16 cellular contexts compared by ENCODE assay signal in genomic region chr12:52165096-52165855, GRCh38. TPM values are rescaled to one million over a fixed set of nuclear protein-coding genes. Genes with fewer than 3 reads are reported as not detected.
DNase-seq lines count a peak whose midpoint lies in the region; ATAC-seq, FAIRE-seq and TF ChIP-seq lines count a peak whose summit lies in the region.
"Had no signal": no experiment of that assay in that cellular context is flagged by ENCODE, and none has a peak within 500 bp of the region (broad histone marks: within the 10 kb centered on the region; RNA-seq: fewer than 3 reads in every experiment).

No MANE protein-coding gene starts in this region.

- H4K8ac ChIP-seq in trophoblast cell (ENCODE audit: low read depth, low read length) = peak overlapping the region; percentile 40

- no peaks in the 10 kb centered on the region for H3F3A ChIP-seq in GM23338 (replicated peaks; ENCODE audit: low read depth)

- H2AK5ac ChIP-seq in trophoblast cell (ENCODE audit: low read length) = peak overlapping the region; percentile 90

- H2BK120ac ChIP-seq in trophoblast cell (ENCODE audit: insufficient read depth, low read length, poor library complexity) = peak overlapping the region; percentile 89

- DNase-seq in GM23338 (ENCODE audit: low spot score) (no peak), NOMO-1 (lab: John Stamatoyannopoulos, UW; ENCODE audit: unreplicated experiment in 2 of 2) (peak; percentile 56 to 57), astrocyte (ENCODE audit: low read depth) (no peak), trophoblast cell (peak; percentile 31 to 48), natural killer cell (no peak), GM12891 (ENCODE audit: insufficient read length, low spot score) (no peak), NCI-H748 (lab: John Stamatoyannopoulos, UW; ENCODE audit: unreplicated experiment) (no peak)
- no peak for DNase-seq in activated effector memory CD4-positive, alpha-beta T cell treated with anti-CD3 and anti-CD28 coated beads, Interleukin-2, amount 50 U/mL, for 16 hours
- DNase-seq: cerebellar nuclear complex, DMS153, left colon, NCI-H82, psoas muscle, SK-N-SH, tibial artery had no signal

- no peaks in the 10 kb centered on the region for H3K9me2 ChIP-seq in GM23338 (ENCODE audit: insufficient read depth)
- H3K9me2 ChIP-seq: SK-N-SH had no signal

- H4K91ac ChIP-seq in trophoblast cell (ENCODE audit: low read depth, low read length) = peak overlapping the region; percentile 92

- H2BK12ac ChIP-seq in trophoblast cell (ENCODE audit: low read length) = peak overlapping the region; percentile 50

- H3K27ac ChIP-seq in GM23338 (ENCODE audit: low read depth) = no peak overlapping the region
- no peak overlapping the region for H3K27ac ChIP-seq in astrocyte (ENCODE audit: low read depth, low read length)
- peak overlapping the region; percentile 40 for H3K27ac ChIP-seq in trophoblast cell (ENCODE audit: low read depth, low read length)
- H3K27ac ChIP-seq: psoas muscle, tibial artery had no signal

- no peak overlapping the region for H3K23ac ChIP-seq in trophoblast cell (ENCODE audit: low read length)

- H3K27me3 Mint-ChIP-seq in GM23338 (ENCODE audit: insufficient read depth, low read depth, poor library complexity) = peaks cover 12% of the 10 kb centered on the region
- H3K27me3 Mint-ChIP-seq in astrocyte (ENCODE audit: low read depth, unreplicated experiment) = peaks cover 6% of the 10 kb centered on the region
- peaks cover 0 to 19% of the 10 kb centered on the region in 2 donors for H3K27me3 Mint-ChIP-seq in natural killer cell (ENCODE audit: low read depth in 2 of 2)

- peak overlapping the region; percentile 34 for H3K14ac ChIP-seq in trophoblast cell (ENCODE audit: low read length)

- H3K27me3 ChIP-seq in GM23338 (ENCODE audit: insufficient read depth) (no peaks in the 10 kb centered on the region), astrocyte (ENCODE audit: insufficient read depth, low read length) (no peaks in the 10 kb centered on the region), trophoblast cell (ENCODE audit: insufficient read depth, low read length) (no peaks in the 10 kb centered on the region)
- H3K27me3 ChIP-seq: tibial artery had no signal

- no peaks in the 10 kb centered on the region for H3K36me3 Mint-ChIP-seq in GM23338 (ENCODE audit: low read depth)
- H3K36me3 Mint-ChIP-seq in astrocyte (ENCODE audit: low read depth, unreplicated experiment) = no peaks in the 10 kb centered on the region
- H3K36me3 Mint-ChIP-seq in natural killer cell = no peaks in the 10 kb centered on the region

- ATAC-seq in GM23338 (no peak), natural killer cell (no peak)
- ATAC-seq: left colon, psoas muscle had no signal

- H3K4me3 ChIP-seq in GM23338 (no peak overlapping the region), astrocyte (ENCODE audit: insufficient read depth, low read depth, low read length) (no peak overlapping the region), trophoblast cell (ENCODE audit: low read depth, low read length) (no peak overlapping the region)
- H3K4me3 ChIP-seq: psoas muscle, tibial artery had no signal

- intact Hi-C loops in natural killer cell (cut with micrococcal nuclease) = no loop called here

- no peak overlapping the region for H3K4me3 Mint-ChIP-seq in GM23338
- no peak overlapping the region for H3K4me3 Mint-ChIP-seq in astrocyte (ENCODE audit: unreplicated experiment)
- no peak overlapping the region for H3K4me3 Mint-ChIP-seq in natural killer cell

- H2BK5ac ChIP-seq in trophoblast cell (ENCODE audit: low read depth, low read length, poor library complexity) = peak overlapping the region; percentile 75

- H3K27ac Mint-ChIP-seq in GM23338 (peak overlapping the region; percentile 60; the same call in 1 of the 2 replicates), astrocyte (ENCODE audit: unreplicated experiment) (peak overlapping the region; percentile 62), natural killer cell (no peak overlapping the region)

- H4K20me1 ChIP-seq in GM23338 (replicated peaks; ENCODE audit: insufficient read depth) (no peaks in the 10 kb centered on the region), astrocyte (ENCODE audit: insufficient read depth, low read length) (no peaks in the 10 kb centered on the region)

- peak overlapping the region; percentile 8 for H3K4ac ChIP-seq in trophoblast cell (ENCODE audit: low read depth, low read length)

- no peak for TF ChIP-seq POLR2A in GM12891 (IDR thresholded peaks at IDR 0.05; ENCODE audit: low read depth, low read length)

- peaks cover 14% of the 10 kb centered on the region for H3K4me1 Mint-ChIP-seq in GM23338
- peaks cover 28% of the 10 kb centered on the region for H3K4me1 Mint-ChIP-seq in astrocyte (ENCODE audit: low read depth, unreplicated experiment)
- peaks cover 10 to 11% of the 10 kb centered on the region in 2 donors for H3K4me1 Mint-ChIP-seq in natural killer cell

- H4K12ac ChIP-seq in trophoblast cell (ENCODE audit: low read depth, low read length) = no peak overlapping the region

- H3K4me2 ChIP-seq in GM23338 (no peak overlapping the region), astrocyte (ENCODE audit: low read length) (no peak overlapping the region), trophoblast cell (ENCODE audit: low read length) (no peak overlapping the region)
- H3K4me2 ChIP-seq: SK-N-SH had no signal

- TF ChIP-seq CTCF in GM23338 (conservative IDR thresholded peaks at IDR 0.05; ENCODE audit: low read depth in 2 of 2) = no peak
- no peak for TF ChIP-seq CTCF in astrocyte (IDR thresholded peaks at IDR 0.05; ENCODE audit: insufficient read depth, low read depth, low read length)
- TF ChIP-seq CTCF in natural killer cell (IDR thresholded peaks at IDR 0.05) = no peak

- H2AFZ ChIP-seq in GM23338 = peak overlapping the region; percentile 63; the same call in 1 of the 2 replicates
- H2AFZ ChIP-seq in astrocyte (ENCODE audit: low read depth, low read length) = no peak overlapping the region
- H2AFZ ChIP-seq in trophoblast cell (ENCODE audit: insufficient read depth, low read length, poor library complexity) = no peak overlapping the region

- no peaks in the 10 kb centered on the region; the same call in 2 of the 3 replicates for H3K9me3 Mint-ChIP-seq in GM23338
- no peaks in the 10 kb centered on the region for H3K9me3 Mint-ChIP-seq in astrocyte (ENCODE audit: unreplicated experiment)
- no peaks in the 10 kb centered on the region for H3K9me3 Mint-ChIP-seq in natural killer cell

- FAIRE-seq in astrocyte (lab: Jason Lieb, UNC) = no peak
- FAIRE-seq in GM12891 (lab: Jason Lieb, UNC) = no peak
- FAIRE-seq: GM18507 had no signal

- H3K79me1 ChIP-seq in trophoblast cell (ENCODE audit: low read length) = peaks cover 27% of the 10 kb centered on the region

- H3K9ac ChIP-seq in astrocyte (ENCODE audit: low read length) = no peak overlapping the region
- no peak overlapping the region for H3K9ac ChIP-seq in trophoblast cell (ENCODE audit: low read length)
- H3K9ac ChIP-seq: SK-N-SH had no signal

- WGBS in trophoblast cell (ENCODE audit: extremely low coverage, insufficient coverage, insufficient read length) = no CpG with 5 or more reads among the region's 13 CpGs

- H3K36me3 ChIP-seq in GM23338 (ENCODE audit: insufficient read depth) = no peaks in the 10 kb centered on the region
- H3K36me3 ChIP-seq in astrocyte (ENCODE audit: insufficient read depth, low read length) = no peaks in the 10 kb centered on the region
- H3K36me3 ChIP-seq in trophoblast cell (ENCODE audit: control insufficient read depth in 1 of 2, insufficient read depth in 2 of 2, low read length in 2 of 2) = no peaks in the 10 kb centered on the region
- H3K36me3 ChIP-seq: tibial artery had no signal

- H3K18ac ChIP-seq in trophoblast cell (ENCODE audit: low read length) = peak overlapping the region; percentile 88

- no peaks in the 10 kb centered on the region for H3K4me1 ChIP-seq in GM23338 (ENCODE audit: insufficient read depth)
- H3K4me1 ChIP-seq in astrocyte (ENCODE audit: insufficient read depth, low read length) = peaks cover 17% of the 10 kb centered on the region
- peaks cover 23 to 30% of the 10 kb centered on the region in 2 experiments for H3K4me1 ChIP-seq in trophoblast cell (ENCODE audit: control insufficient read depth in 1 of 2, insufficient read depth in 2 of 2, low read length in 2 of 2)

- H3K79me2 ChIP-seq in GM23338 (replicated peaks; ENCODE audit: insufficient read depth) = no peaks in the 10 kb centered on the region
- no peaks in the 10 kb centered on the region for H3K79me2 ChIP-seq in astrocyte (ENCODE audit: insufficient read depth, low read length)
- H3K79me2 ChIP-seq in trophoblast cell (ENCODE audit: control insufficient read depth, insufficient read depth, low read length, poor library complexity) = peaks cover 9% of the 10 kb centered on the region

- H3K9me3 ChIP-seq in astrocyte (ENCODE audit: insufficient read depth, low read depth, low read length) (no peaks in the 10 kb centered on the region), trophoblast cell (ENCODE audit: insufficient read depth, low read depth, low read length) (no peaks in the 10 kb centered on the region)
- H3K9me3 ChIP-seq: psoas muscle, SK-N-SH, tibial artery had no signal

TF ChIP-seq in GM12891, 5 proteins besides CTCF, POLR2A, EP300 and RAD21:
- TF ChIP-seq TAF1 (IDR thresholded peaks at IDR 0.05; ENCODE audit: low read depth, low read length) (no peak), POU2F2 (IDR thresholded peaks at IDR 0.05; ENCODE audit: low read depth, low read length) (no peak), SPI1 (IDR thresholded peaks at IDR 0.05; ENCODE audit: low read depth, low read length) (no peak), POLR2AphosphoS5 (IDR thresholded peaks at IDR 0.05; ENCODE audit: low read depth, low read length) (no peak), PAX5 (IDR thresholded peaks at IDR 0.05; ENCODE audit: insufficient read depth, low read length, severe bottlenecking) (no peak)

RNA-seq across cellular contexts. Expression of gene KRT80, which starts 26.5 kb away (rescaled TPM):
- not detected in 2 replicates for total RNA-seq in GM23338 (2014; rRNA removed; shearing (Covaris generic))
- polyA plus RNA-seq in GM23338 (2016; fragmentation: Nextera tagmentation; extraction: Ambion mirVana) = not detected in 2 replicates
- total RNA-seq in astrocyte = 2.8 and 3.6 TPM in 2 replicates
- 26.3 and 28.8 TPM in 2 replicates for polyA plus RNA-seq in trophoblast cell (2013)
- total RNA-seq in natural killer cell = not detected
- not detected for polyA plus RNA-seq in GM12891 (2012; ENCODE audit: low read depth, missing spikeins)

Comparison
In these comparisons a context has a peak if more than half of its experiments do, and no peak if none do; other contexts are left out.
1. DNase-seq: peak in NOMO-1 (2 of 2) and trophoblast cell (2 of 2); none in GM23338 (single experiment), astrocyte (single experiment), natural killer cell (single experiment), GM12891 (single experiment), NCI-H748 (single experiment) and activated effector memory CD4-positive, alpha-beta T cell treated with anti-CD3 and anti-CD28 coated beads, Interleukin-2, amount 50 U/mL, for 16 hours (single experiment).
2. H3K27ac Mint-ChIP-seq: peak in GM23338 (single experiment) and astrocyte (single experiment); none in natural killer cell (0 of 2).